In genomic region chr14:92914087-92914656, GRCh38 we compare ENCODE assay signal across 8 cellular contexts. TPM values are rescaled to one million over a fixed set of nuclear protein-coding genes. Genes with fewer than 3 reads are reported as not detected.
DNase-seq lines count a peak whose midpoint lies in the region; ATAC-seq and TF ChIP-seq lines count a peak whose summit lies in the region.
"Had no signal": no experiment of that assay in that cellular context is flagged by ENCODE, and none has a peak within 500 bp of the region (broad histone marks: within the 10 kb centered on the region; RNA-seq: fewer than 3 reads in every experiment).

No MANE protein-coding gene starts in this region.

- no peak overlapping the region for H3K9ac ChIP-seq in colonic mucosa (ENCODE audit: low read depth in 2 of 2, low read length in 2 of 2)

- H3K4me3 ChIP-seq in HAP-1 = no peak overlapping the region
- H3K4me3 ChIP-seq in colonic mucosa = no peak overlapping the region
- H3K4me3 ChIP-seq: psoas muscle had no signal

- in situ Hi-C loops in HAP-1 (cut with MboI; ENCODE audit: low sequenced_read_pairs) = no loop called here
- in situ Hi-C loops in SK-MEL-5 (cut with HindIII; ENCODE audit: low pct_unique_long_range_greater_than_20kb, low sequenced_read_pairs) = no loop called here

- H3K4me1 ChIP-seq in HAP-1 (no peaks in the 10 kb centered on the region), colonic mucosa (no peaks in the 10 kb centered on the region)
- H3K4me1 ChIP-seq: psoas muscle had no signal

- H3K27me3 ChIP-seq in HAP-1 (ENCODE audit: low read depth) = no peaks in the 10 kb centered on the region
- no peaks in the 10 kb centered on the region for H3K27me3 ChIP-seq in colonic mucosa

- H3K27ac ChIP-seq in colonic mucosa = no peak overlapping the region
- H3K27ac ChIP-seq: psoas muscle had no signal

- H3K36me3 ChIP-seq in HAP-1 (replicated peaks) = no peaks in the 10 kb centered on the region
- no peaks in the 10 kb centered on the region for H3K36me3 ChIP-seq in colonic mucosa

- no peaks in the 10 kb centered on the region for H3K9me3 ChIP-seq in HAP-1
- H3K9me3 ChIP-seq in colonic mucosa = no peaks in the 10 kb centered on the region
- H3K9me3 ChIP-seq: psoas muscle had no signal

- DNase-seq in HAP-1 (ENCODE audit: low spot score in 2 of 2) = peak; percentile 21 to 75
- DNase-seq in SK-MEL-5 (ENCODE audit: low read depth, low spot score) = peak; percentile 22
- peak; percentile 37 for DNase-seq in colonic mucosa
- peak; percentile 38 to 45 for DNase-seq in stimulated activated CD4-positive, alpha-beta T cell treated with anti-CD3 and anti-CD28 coated beads, Interleukin-2, amount 100 ng/mL, for 48 hours
- no peak for DNase-seq in NCI-H82 treated with DMSO at 0.1 percent for 48 hours (lab: John Stamatoyannopoulos, UW; ENCODE audit: unreplicated experiment)
- DNase-seq in NCI-H524 (lab: John Stamatoyannopoulos, UW) = no peak
- DNase-seq: psoas muscle had no signal

- TF ChIP-seq CTCF in colonic mucosa (IDR thresholded peaks at IDR 0.05) = no peak

- intact Hi-C loops in colonic mucosa (cut with DNase I) = no loop called here

- no peak for ATAC-seq in HG03520 (IDR thresholded peaks at IDR 0.05; ENCODE audit: unreplicated experiment)
- ATAC-seq: psoas muscle had no signal

RNA-seq across cellular contexts. Expression of gene CHGA, which starts 8.8 kb away (rescaled TPM):
- total RNA-seq in SK-MEL-5 (2014; rRNA removed; shearing (Covaris generic)) = 6.2 and 6.7 TPM in 2 replicates
- polyA plus RNA-seq in SK-MEL-5 (2015; cell fraction: cytosol; rRNA removed) = 18.3 and 22.4 TPM in 2 replicates
- 4.1 and 13.7 TPM in 2 replicates for polyA plus RNA-seq in SK-MEL-5 (2015; cell fraction: nucleus; rRNA removed)
- total RNA-seq in colonic mucosa = 100 to 1,000 TPM; 137 to 326 TPM

Comparison
In these comparisons a context has a peak if more than half of its experiments do, and no peak if none do; other contexts are left out.
1. DNase-seq: peak in HAP-1 (2 of 2), SK-MEL-5 (single experiment), colonic mucosa (single experiment) and stimulated activated CD4-positive, alpha-beta T cell treated with anti-CD3 and anti-CD28 coated beads, Interleukin-2, amount 100 ng/mL, for 48 hours (2 of 2); none in NCI-H82 treated with DMSO at 0.1 percent for 48 hours (single experiment) and NCI-H524 (0 of 2).
2. RNA of gene CHGA, which starts 8.8 kb away (total RNA-seq): 137 to 326 TPM in colonic mucosa; 6.2 to 6.7 TPM in SK-MEL-5; every median in the first group is over 10 times any median in the second.